ENCODE assay signal across 16 cellular contexts in the genomic region with DNA sequence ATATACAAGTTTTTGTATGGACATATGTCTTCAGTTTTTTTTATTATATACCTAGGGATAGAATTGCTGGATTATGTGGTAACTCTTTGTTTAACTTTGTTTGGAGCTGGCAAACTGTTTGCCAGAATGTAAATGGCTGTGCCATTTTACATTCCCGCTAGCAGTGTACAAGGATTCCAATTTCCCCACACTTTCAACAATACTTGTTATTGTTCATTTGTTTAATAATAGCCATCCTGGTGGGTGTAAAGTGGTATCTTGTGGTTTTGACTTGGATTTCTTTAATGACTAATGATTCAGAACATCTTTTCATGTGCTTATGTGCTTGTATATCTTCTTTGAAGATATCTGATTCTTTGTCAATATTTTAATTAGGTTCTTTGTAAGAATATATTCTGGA.
DNase-seq lines count a peak whose midpoint lies in the region; ATAC-seq, FAIRE-seq and TF ChIP-seq lines count a peak whose summit lies in the region.
"Had no signal": no experiment of that assay in that cellular context is flagged by ENCODE, and none has a peak within 500 bp of the region (broad histone marks: within the 10 kb centered on the region; RNA-seq: fewer than 3 reads in every experiment).

No MANE protein-coding gene starts in this region.

- H2AFZ ChIP-seq in GM12878 (ENCODE audit: control insufficient read depth, low read depth, low read length): no peak overlapping the region
- no peak overlapping the region for H2AFZ ChIP-seq in smooth muscle cell (ENCODE audit: low read depth)

- H3K36me3 ChIP-seq in GM12878 (ENCODE audit: control insufficient read depth in 2 of 2, insufficient read depth in 2 of 2, low read length in 1 of 2): peaks cover 1 to 6% of the 10 kb centered on the region in 2 experiments; a peak in 3 of 4 replicates
- H3K36me3 ChIP-seq in smooth muscle cell (ENCODE audit: low read depth): no peaks in the 10 kb centered on the region
- H3K36me3 ChIP-seq in gastroesophageal sphincter: peaks cover 0 to 14% of the 10 kb centered on the region in 2 donors

- H3K9me3 ChIP-seq in GM12878 (replicated peaks; ENCODE audit: control insufficient read depth, insufficient read depth, low read length) (no peaks in the 10 kb centered on the region; the same call in 2 of the 3 replicates), smooth muscle cell (replicated peaks; ENCODE audit: low read depth) (no peaks in the 10 kb centered on the region), gastroesophageal sphincter (no peaks in the 10 kb centered on the region)

- H3F3A ChIP-seq in smooth muscle cell (ENCODE audit: low read depth): peaks cover 3% of the 10 kb centered on the region

- H3K9ac ChIP-seq in GM12878 (ENCODE audit: control insufficient read depth, insufficient read depth, low read length): no peak overlapping the region
- H3K9ac ChIP-seq in smooth muscle cell (ENCODE audit: low read depth): no peak overlapping the region

- TF ChIP-seq CTCF in GM12878 (IDR thresholded peaks at IDR 0.05 in 2 of 3, conservative IDR thresholded peaks at IDR 0.05 in 1 of 3; ENCODE audit: control insufficient read depth in 2 of 3, extremely low read depth in 1 of 3, insufficient read depth in 1 of 3, low read depth in 3 of 3, low read length in 3 of 3): no peak
- TF ChIP-seq CTCF in smooth muscle cell (IDR thresholded peaks at IDR 0.05; ENCODE audit: borderline replicate concordance, insufficient read depth, poor library complexity, severe bottlenecking): no peak
- TF ChIP-seq CTCF in gastroesophageal sphincter (IDR thresholded peaks at IDR 0.05): no peak

- intact Hi-C loops in GM12878 (cut with micrococcal nuclease; ENCODE audit: unreplicated experiment): no loop called here

- no peaks in the 10 kb centered on the region for H4K20me1 ChIP-seq in GM12878 (ENCODE audit: control insufficient read depth, insufficient read depth)
- H4K20me1 ChIP-seq in smooth muscle cell (ENCODE audit: low read depth): peaks cover 100% of the 10 kb centered on the region

- SMC1A ChIA-PET in GM12878 (lab: Charles Lee; ENCODE audit: uncharacterized antibody, unreplicated experiment): interaction anchor here (0.6 to 1.5 kb wide), 7 partner anchors 9 to 130 kb away, joined by 3 to 8 read pairs (median 4); no protein-coding TSS in a partner anchor

- POLR2A ChIA-PET in GM12878 (lab: Charles Lee): no interaction called here

- no peak for TF ChIP-seq POLR2A in GM12878 (IDR thresholded peaks at IDR 0.05; ENCODE audit: low read depth, low read length)
- TF ChIP-seq POLR2A in gastroesophageal sphincter (IDR thresholded peaks at IDR 0.05): no peak

- H3K79me2 ChIP-seq in GM12878 (ENCODE audit: control insufficient read depth, insufficient read depth, low read length) (peaks cover 72% of the 10 kb centered on the region), smooth muscle cell (ENCODE audit: low read depth) (peaks cover 68% of the 10 kb centered on the region)

- CTCF ChIA-PET in GM12878 (lab: Yijun Ruan, JAX): interaction anchor here (1.0 to 1.8 kb wide), 3 partner anchors 17 to 124 kb away, joined by 3 to 8 read pairs (median 3); no protein-coding TSS in a partner anchor

- RAD21 ChIA-PET in GM12878 (lab: Charles Lee; ENCODE audit: unreplicated experiment): interaction anchor here (0.7 kb wide), 2 partner anchors 65 to 110 kb away, joined by 3 read pairs; partner anchors contain the start of gene ZNF609

- H3K4me1 ChIP-seq in GM12878 (ENCODE audit: control insufficient read depth, insufficient read depth, low read length) (no peaks in the 10 kb centered on the region), smooth muscle cell (ENCODE audit: low read depth) (peaks cover 11% of the 10 kb centered on the region), gastroesophageal sphincter (peaks cover 12 to 44% (median 15%) of the 10 kb centered on the region in 3 donors)

- no TSS peak for BruUV-seq in GM12878 (replicated peaks; lab: Mats Ljungman, UMichigan)

- TF ChIP-seq EP300 in GM12878 (IDR thresholded peaks at IDR 0.05; ENCODE audit: borderline replicate concordance in 1 of 2, control insufficient read depth in 1 of 2, low read depth in 2 of 2, low read length in 2 of 2) (no peak), gastroesophageal sphincter (IDR thresholded peaks at IDR 0.05) (no peak)

- no peak for ATAC-seq in GM12878
- no peak for ATAC-seq in gastroesophageal sphincter
- no peak for ATAC-seq in HG02852 (IDR thresholded peaks at IDR 0.05; ENCODE audit: unreplicated experiment)

- no peak overlapping the region for H3K4me3 ChIP-seq in GM12878
- no peak overlapping the region for H3K4me3 ChIP-seq in smooth muscle cell
- H3K4me3 ChIP-seq in gastroesophageal sphincter: no peak overlapping the region

- H3K4me2 ChIP-seq in GM12878 (ENCODE audit: control insufficient read depth, insufficient read depth): no peak overlapping the region
- peak overlapping the region; percentile 39 for H3K4me2 ChIP-seq in smooth muscle cell

- H3K27ac ChIP-seq in GM12878 (ENCODE audit: control insufficient read depth, insufficient read depth) (no peak overlapping the region), smooth muscle cell (ENCODE audit: low read depth) (no peak overlapping the region), gastroesophageal sphincter (no peak overlapping the region)

- WGBS in GM12878 (ENCODE audit: insufficient coverage, insufficient replicate concordance, low lambda C conversion rate, missing lambda C conversion rate): 92% methylated on average over 1 of the region's 1 CpG
- 46% methylated on average over 1 of the region's 1 CpG for WGBS in smooth muscle cell (ENCODE audit: low lambda C conversion rate)
- 94 to 100% methylated on average over 1 of the region's 1 CpG for WGBS in gastroesophageal sphincter (ENCODE audit: low coverage in 1 of 2), 2 donors

- FAIRE-seq in GM12878 (lab: Jason Lieb, UNC): no peak
- FAIRE-seq: H1 had no signal

- no peak for TF ChIP-seq RAD21 in GM12878 (IDR thresholded peaks at IDR 0.05; ENCODE audit: insufficient read depth, low read depth, low read length)

- DNase-seq in H4 (ENCODE audit: low spot score) (peak; percentile 22), NCI-H69 (lab: John Stamatoyannopoulos, UW) (peak; percentile 18), GM12878 (ENCODE audit: low read depth, low spot score) (no peak), smooth muscle cell (lab: John Stamatoyannopoulos, UW; ENCODE audit: unreplicated experiment) (no peak), NCI-H2196 (lab: John Stamatoyannopoulos, UW; ENCODE audit: unreplicated experiment) (no peak)
- DNase-seq: ACHN; CD4-positive, CD25-positive, alpha-beta regulatory T cell; HFFc6; Karpas-422; NCI-H1417; NCI-H187 treated with DMSO at 0.1 percent for 48 hours; NCI-H2171 treated with DMSO at 0.1 percent for 48 hours; NCI-H774 had no signal

- in situ Hi-C loops in GM12878 (cut with MboI): no loop called here

- H3K27me3 ChIP-seq in GM12878 (replicated peaks in 1 of 2; ENCODE audit: control insufficient read depth in 2 of 2, insufficient read depth in 2 of 2, low read length in 1 of 2) (no peaks in the 10 kb centered on the region), smooth muscle cell (ENCODE audit: low read depth) (no peaks in the 10 kb centered on the region), gastroesophageal sphincter (no peaks in the 10 kb centered on the region)

TF ChIP-seq in GM12878, 131 proteins besides CTCF, POLR2A, EP300 and RAD21 (continues in another document):
- TF ChIP-seq SP1 (IDR thresholded peaks at IDR 0.05; ENCODE audit: low read depth, low read length): no peak
- TF ChIP-seq SRF (IDR thresholded peaks at IDR 0.05; ENCODE audit: low read depth in 2 of 2, low read length in 2 of 2): no peak
- TF ChIP-seq, protein P1, sequence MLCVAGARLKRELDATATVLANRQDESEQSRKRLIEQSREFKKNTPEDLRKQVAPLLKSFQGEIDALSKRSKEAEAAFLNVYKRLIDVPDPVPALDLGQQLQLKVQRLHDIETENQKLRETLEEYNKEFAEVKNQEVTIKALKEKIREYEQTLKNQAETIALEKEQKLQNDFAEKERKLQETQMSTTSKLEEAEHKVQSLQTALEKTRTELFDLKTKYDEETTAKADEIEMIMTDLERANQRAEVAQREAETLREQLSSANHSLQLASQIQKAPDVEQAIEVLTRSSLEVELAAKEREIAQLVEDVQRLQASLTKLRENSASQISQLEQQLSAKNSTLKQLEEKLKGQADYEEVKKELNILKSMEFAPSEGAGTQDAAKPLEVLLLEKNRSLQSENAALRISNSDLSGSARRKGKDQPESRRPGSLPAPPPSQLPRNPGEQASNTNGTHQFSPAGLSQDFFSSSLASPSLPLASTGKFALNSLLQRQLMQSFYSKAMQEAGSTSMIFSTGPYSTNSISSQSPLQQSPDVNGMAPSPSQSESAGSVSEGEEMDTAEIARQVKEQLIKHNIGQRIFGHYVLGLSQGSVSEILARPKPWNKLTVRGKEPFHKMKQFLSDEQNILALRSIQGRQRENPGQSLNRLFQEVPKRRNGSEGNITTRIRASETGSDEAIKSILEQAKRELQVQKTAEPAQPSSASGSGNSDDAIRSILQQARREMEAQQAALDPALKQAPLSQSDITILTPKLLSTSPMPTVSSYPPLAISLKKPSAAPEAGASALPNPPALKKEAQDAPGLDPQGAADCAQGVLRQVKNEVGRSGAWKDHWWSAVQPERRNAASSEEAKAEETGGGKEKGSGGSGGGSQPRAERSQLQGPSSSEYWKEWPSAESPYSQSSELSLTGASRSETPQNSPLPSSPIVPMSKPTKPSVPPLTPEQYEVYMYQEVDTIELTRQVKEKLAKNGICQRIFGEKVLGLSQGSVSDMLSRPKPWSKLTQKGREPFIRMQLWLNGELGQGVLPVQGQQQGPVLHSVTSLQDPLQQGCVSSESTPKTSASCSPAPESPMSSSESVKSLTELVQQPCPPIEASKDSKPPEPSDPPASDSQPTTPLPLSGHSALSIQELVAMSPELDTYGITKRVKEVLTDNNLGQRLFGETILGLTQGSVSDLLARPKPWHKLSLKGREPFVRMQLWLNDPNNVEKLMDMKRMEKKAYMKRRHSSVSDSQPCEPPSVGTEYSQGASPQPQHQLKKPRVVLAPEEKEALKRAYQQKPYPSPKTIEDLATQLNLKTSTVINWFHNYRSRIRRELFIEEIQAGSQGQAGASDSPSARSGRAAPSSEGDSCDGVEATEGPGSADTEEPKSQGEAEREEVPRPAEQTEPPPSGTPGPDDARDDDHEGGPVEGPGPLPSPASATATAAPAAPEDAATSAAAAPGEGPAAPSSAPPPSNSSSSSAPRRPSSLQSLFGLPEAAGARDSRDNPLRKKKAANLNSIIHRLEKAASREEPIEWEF (IDR thresholded peaks at IDR 0.05; ENCODE audit: insufficient replicate concordance, low read depth, low read length): no peak
- TF ChIP-seq IKZF2 (IDR thresholded peaks at IDR 0.05): 0 out of 4 replicates have a peak, but pooled peaks of 1 of the 2 experiments have one; percentile 14
- peak; percentile 33; the same call in 1 of the 2 replicates for TF ChIP-seq RUNX3 (IDR thresholded peaks at IDR 0.05; ENCODE audit: low read length)

Comparison
In these comparisons a context has a peak if more than half of its experiments do, and no peak if none do; other contexts are left out.
1. DNase-seq: peak in H4 (single experiment) and NCI-H69 (single experiment); none in GM12878 (single experiment), smooth muscle cell (single experiment) and NCI-H2196 (single experiment).